15 cellular contexts compared by ENCODE assay signal in genomic region chr1:41500781-41501518, GRCh38. TPM values are rescaled to one million over a fixed set of nuclear protein-coding genes. Genes with fewer than 3 reads are reported as not detected.
DNase-seq lines count a peak whose midpoint lies in the region; ATAC-seq and TF ChIP-seq lines count a peak whose summit lies in the region.
"Had no signal": no experiment of that assay in that cellular context is flagged by ENCODE, and none has a peak within 500 bp of the region (broad histone marks: within the 10 kb centered on the region; RNA-seq: fewer than 3 reads in every experiment).

No MANE protein-coding gene starts in this region.

- H3K27ac Mint-ChIP-seq in CD8-positive, alpha-beta memory T cell, result no peak overlapping the region

- no peaks in the 10 kb centered on the region for H3K9me3 Mint-ChIP-seq in CD8-positive, alpha-beta memory T cell
- H3K9me3 Mint-ChIP-seq: activated naive CD4-positive, alpha-beta T cell treated with anti-CD3 and anti-CD28 coated beads, Interleukin-2, amount 50 U/mL, for 72 hours had no signal

- CTCF ChIA-PET in HEK293 (lab: Yijun Ruan, JAX), result interaction anchor here (0.8 to 3.4 kb wide), 4 partner anchors 8 to 15 kb away, joined by 3 to 13 read pairs (median 8); no protein-coding TSS in a partner anchor
- CTCF ChIA-PET in CD8-positive, alpha-beta memory T cell (lab: Charles Lee), result interaction anchor here (1.5 kb wide), 1 partner anchor 8 kb away, joined by 3 read pairs; no protein-coding TSS in a partner anchor

- no peak overlapping the region for H3K4me3 Mint-ChIP-seq in CD8-positive, alpha-beta memory T cell

- intact Hi-C loops in gastrocnemius medialis (cut with DNase I; ENCODE audit: low total_unique reads), result loop anchor here (1.0 kb wide), 1 partner anchor 140 kb away; the partner anchor contains the start of gene FOXO6

- no peak for TF ChIP-seq POLR2A in gastrocnemius medialis (IDR thresholded peaks at IDR 0.05)
- no peak for TF ChIP-seq POLR2A in GM18505 (IDR thresholded peaks at IDR 0.05; ENCODE audit: borderline replicate concordance, extremely low read depth, insufficient read depth, insufficient read length)

- no peak for DNase-seq in WERI-Rb-1
- DNase-seq in islet precursor cell, result peak; percentile 94
- DNase-seq in gastrocnemius medialis, result no peak
- DNase-seq in CD8-positive, alpha-beta memory T cell, result no peak
- no peak for DNase-seq in substantia nigra (lab: John Stamatoyannopoulos, UW)
- DNase-seq: effector CD8-positive, alpha-beta T cell; head of caudate nucleus; NCI-H1694 treated with DMSO at 0.1 percent for 48 hours; T-helper 9 cell had no signal

- H3K4me1 ChIP-seq in HEK293 (ENCODE audit: control insufficient read depth, insufficient read depth, low read length) (peaks cover 2% of the 10 kb centered on the region; the same call in 1 of the 2 replicates), gastrocnemius medialis (peaks cover 55 to 56% of the 10 kb centered on the region in 2 donors)
- H3K4me1 ChIP-seq in CD8-positive, alpha-beta memory T cell (ENCODE audit: insufficient read depth, low read length), result no peaks in the 10 kb centered on the region

- in situ Hi-C loops in gastrocnemius medialis (cut with MboI; ENCODE audit: low sequenced_read_pairs in 4 of 4), result no loop called here

- H3K4me3 ChIP-seq in HEK293 (ENCODE audit: low read depth, low read length) (no peak overlapping the region), WERI-Rb-1 (ENCODE audit: low read depth, low read length) (no peak overlapping the region), gastrocnemius medialis (no peak overlapping the region)
- no peak overlapping the region for H3K4me3 ChIP-seq in CD8-positive, alpha-beta memory T cell (ENCODE audit: low read length)
- H3K4me3 ChIP-seq: skin epidermis had no signal

- no peaks in the 10 kb centered on the region for H3K27me3 ChIP-seq in WERI-Rb-1 (ENCODE audit: insufficient read depth, low read depth, severe bottlenecking)
- no peaks in the 10 kb centered on the region for H3K27me3 ChIP-seq in gastrocnemius medialis
- H3K27me3 ChIP-seq in CD8-positive, alpha-beta memory T cell (ENCODE audit: insufficient read depth, low read length, poor library complexity, severe bottlenecking), result no peaks in the 10 kb centered on the region

- H3K36me3 Mint-ChIP-seq in CD8-positive, alpha-beta memory T cell, result no peaks in the 10 kb centered on the region
- H3K36me3 Mint-ChIP-seq: activated naive CD4-positive, alpha-beta T cell treated with anti-CD3 and anti-CD28 coated beads, Interleukin-2, amount 50 U/mL, for 72 hours had no signal

- H3K9me3 ChIP-seq in HEK293 (ENCODE audit: control insufficient read depth, insufficient read depth, low read depth, low read length) (no peaks in the 10 kb centered on the region), WERI-Rb-1 (ENCODE audit: severe bottlenecking) (no peaks in the 10 kb centered on the region), gastrocnemius medialis (no peaks in the 10 kb centered on the region)
- H3K9me3 ChIP-seq in CD8-positive, alpha-beta memory T cell (ENCODE audit: low read length), result no peaks in the 10 kb centered on the region

- H3K36me3 ChIP-seq in HEK293 (ENCODE audit: control insufficient read depth in 2 of 2, insufficient read depth in 1 of 2, low read length in 2 of 2) (no peaks in the 10 kb centered on the region), WERI-Rb-1 (no peaks in the 10 kb centered on the region), gastrocnemius medialis (no peaks in the 10 kb centered on the region)
- H3K36me3 ChIP-seq in CD8-positive, alpha-beta memory T cell (ENCODE audit: insufficient read depth, low read length), result no peaks in the 10 kb centered on the region

- TF ChIP-seq CTCF in HEK293 (tag by site-specific recombination; IDR thresholded peaks at IDR 0.05) (0 out of 2 replicates have a peak, but pooled peaks have one; percentile 25), WERI-Rb-1 (IDR thresholded peaks at IDR 0.05; ENCODE audit: low read depth, low read length) (peak; percentile 53), gastrocnemius medialis (IDR thresholded peaks at IDR 0.05 in 4 of 5, conservative IDR thresholded peaks at IDR 0.05 in 1 of 5) (peak in 1 of 5 experiments; percentile 20)

- peaks cover 0 to 7% of the 10 kb centered on the region in 2 donors for H3K27me3 Mint-ChIP-seq in CD8-positive, alpha-beta memory T cell

- POLR2A ChIA-PET in HEK293 (lab: Yijun Ruan, JAX), result no interaction called here
- POLR2A ChIA-PET in CD8-positive, alpha-beta memory T cell (lab: Charles Lee), result no interaction called here

- peaks cover 0 to 4% (median under 1%) of the 10 kb centered on the region in 3 donors for H3K4me1 Mint-ChIP-seq in CD8-positive, alpha-beta memory T cell

- ATAC-seq in gastrocnemius medialis (peak; percentile 2 to 6), HG03045 (IDR thresholded peaks at IDR 0.05; ENCODE audit: unreplicated experiment) (no peak), GM18505 (IDR thresholded peaks at IDR 0.05; ENCODE audit: unreplicated experiment) (no peak)
- ATAC-seq: activated naive CD4-positive, alpha-beta T cell treated with anti-CD3 and anti-CD28 coated beads, Interleukin-2, amount 50 U/mL, for 72 hours had no signal

- H3K27ac ChIP-seq in HEK293 (ENCODE audit: extremely low read depth, low read depth, low read length) (no peak overlapping the region), WERI-Rb-1 (no peak overlapping the region), gastrocnemius medialis (peak overlapping the region; percentile 88 to 93 (median 90)), substantia nigra (ENCODE audit: low read depth, low read length, poor library complexity, severe bottlenecking) (no peak overlapping the region)
- no peak overlapping the region for H3K27ac ChIP-seq in CD8-positive, alpha-beta memory T cell (ENCODE audit: low read depth, low read length)

TF ChIP-seq in HEK293, 187 proteins besides CTCF, POLR2A, EP300 and RAD21:
- TF ChIP-seq RBAK (tag by site-specific recombination; IDR thresholded peaks at IDR 0.05) (no peak), GLI4 (tag by site-specific recombination; IDR thresholded peaks at IDR 0.05) (no peak)

RNA-seq across cellular contexts. Expression of gene EDN2, which starts 16.5 kb away (rescaled TPM):
- not detected for total RNA-seq in gastrocnemius medialis
- not detected for total RNA-seq in CD8-positive, alpha-beta memory T cell
- not detected for polyA plus RNA-seq in CD8-positive, alpha-beta memory T cell
- total RNA-seq: activated naive CD4-positive, alpha-beta T cell treated with anti-CD3 and anti-CD28 coated beads, Interleukin-2, amount 50 U/mL, for 72 hours; mononuclear cell had no signal

Comparison
In these comparisons a context has a peak if more than half of its experiments do, and no peak if none do; other contexts are left out.
1. H3K27ac ChIP-seq: peak in gastrocnemius medialis (4 of 4); none in HEK293 (single experiment), WERI-Rb-1 (single experiment), CD8-positive, alpha-beta memory T cell (single experiment) and substantia nigra (single experiment).
2. ATAC-seq: peak in gastrocnemius medialis (2 of 2); none in HG03045 (single experiment) and GM18505 (single experiment).